ENCODE assay signal across 8 cellular contexts in genomic region chr21:33543505-33544129, GRCh38. TPM values are rescaled to one million over a fixed set of nuclear protein-coding genes. Genes with fewer than 3 reads are reported as not detected.
DNase-seq lines count a peak whose midpoint lies in the region; ATAC-seq and TF ChIP-seq lines count a peak whose summit lies in the region.

No MANE protein-coding gene starts in this region.

- H3K9me3 ChIP-seq in neutrophil (no peaks in the 10 kb centered on the region), upper lobe of left lung (no peaks in the 10 kb centered on the region)

- TF ChIP-seq CTCF in GM12875 (IDR thresholded peaks at IDR 0.05; ENCODE audit: borderline replicate concordance, insufficient read depth, low read depth, low read length) (no peak), fibroblast of the aortic adventitia (IDR thresholded peaks at IDR 0.05; ENCODE audit: insufficient read depth, low read length) (no peak), neutrophil (IDR thresholded peaks at IDR 0.05) (no peak), upper lobe of left lung (IDR thresholded peaks at IDR 0.05) (no peak)

- peak overlapping the region; percentile 90 for H3K4me3 Mint-ChIP-seq in activated CD4-positive, alpha-beta memory T cell treated with anti-CD3 and anti-CD28 coated beads, Interleukin-2, amount 10 ng/mL, durations not matched to agents 7 days and 5 days

- peaks cover 36% of the 10 kb centered on the region for H3K4me1 Mint-ChIP-seq in activated CD4-positive, alpha-beta memory T cell treated with anti-CD3 and anti-CD28 coated beads, Interleukin-2, amount 10 ng/mL, durations not matched to agents 7 days and 5 days

- 1% methylated on average over 26 of the region's 26 CpGs for WGBS in upper lobe of left lung, 2 donors

- H3K27ac Mint-ChIP-seq in activated CD4-positive, alpha-beta memory T cell treated with anti-CD3 and anti-CD28 coated beads, Interleukin-2, amount 10 ng/mL, durations not matched to agents 7 days and 5 days = peak overlapping the region; percentile 98

- H3K36me3 ChIP-seq in neutrophil (peaks cover 24% of the 10 kb centered on the region), upper lobe of left lung (peaks cover 14 to 28% (median 19%) of the 10 kb centered on the region in 4 donors)

- peaks cover 58% of the 10 kb centered on the region for H3K36me3 Mint-ChIP-seq in activated CD4-positive, alpha-beta memory T cell treated with anti-CD3 and anti-CD28 coated beads, Interleukin-2, amount 10 ng/mL, durations not matched to agents 7 days and 5 days (ENCODE audit: low read depth)

- H3K4me3 ChIP-seq in GM12875 (ENCODE audit: low read depth, low read length) (peak overlapping the region; percentile 75), fibroblast of the aortic adventitia (ENCODE audit: low read depth, low read length) (peak overlapping the region; percentile 75), neutrophil (ENCODE audit: low read depth in 1 of 2, low read length in 1 of 2) (peak overlapping the region; percentile 90 to 98), upper lobe of left lung (peak overlapping the region; percentile 65 to 73 (median 70))

- CTCF ChIA-PET in activated CD4-positive, alpha-beta memory T cell treated with anti-CD3 and anti-CD28 coated beads, Interleukin-2, amount 10 ng/mL, durations not matched to agents 7 days and 5 days (lab: Charles Lee) = interaction anchor here (0.8 to 1.8 kb wide), 6 partner anchors 20 to 380 kb away, joined by 3 to 7 read pairs (median 4); partner anchors contain the start of genes DONSON and TMEM50B

- H3K27me3 ChIP-seq in neutrophil (no peaks in the 10 kb centered on the region), upper lobe of left lung (no peaks in the 10 kb centered on the region)

- H3K27ac ChIP-seq in neutrophil = peak overlapping the region; percentile 98
- peak overlapping the region; percentile 94 to 99 (median 99) for H3K27ac ChIP-seq in upper lobe of left lung

- peaks cover 44 to 46% of the 10 kb centered on the region in 2 experiments for H3K4me1 ChIP-seq in neutrophil (ENCODE audit: control insufficient read depth in 1 of 2, insufficient read depth in 1 of 2, low read depth in 1 of 2, low read length in 1 of 2)
- H3K4me1 ChIP-seq in upper lobe of left lung = peaks cover 32 to 45% (median 37%) of the 10 kb centered on the region in 4 donors

- TF ChIP-seq EP300 in upper lobe of left lung (IDR thresholded peaks at IDR 0.05) = no peak

- POLR2A ChIA-PET in activated CD4-positive, alpha-beta memory T cell treated with anti-CD3 and anti-CD28 coated beads, Interleukin-2, amount 10 ng/mL, durations not matched to agents 7 days and 5 days (lab: Charles Lee) = interaction anchor here (0.6 to 6.3 kb wide), 31 partner anchors 8 to 817 kb away, joined by 3 to 70 read pairs (median 5); partner anchors contain the start of genes CRYZL1, DNAJC28, DONSON and PAXBP1

- peak; percentile 38 for DNase-seq in HS-5 (ENCODE audit: low read depth)
- peak; percentile 77 for DNase-seq in activated CD4-positive, alpha-beta memory T cell treated with anti-CD3 and anti-CD28 coated beads, Interleukin-2, amount 10 ng/mL, durations not matched to agents 7 days and 5 days
- no peak for DNase-seq in fibroblast of the aortic adventitia (ENCODE audit: low read depth)
- DNase-seq in upper lobe of left lung = peak; percentile 74 to 92
- DNase-seq in AG20443 (ENCODE audit: low spot score) = no peak
- DNase-seq in effector CD4-positive, alpha-beta T cell = no peak

- no peaks in the 10 kb centered on the region for H3K9me3 Mint-ChIP-seq in activated CD4-positive, alpha-beta memory T cell treated with anti-CD3 and anti-CD28 coated beads, Interleukin-2, amount 10 ng/mL, durations not matched to agents 7 days and 5 days

- ATAC-seq in upper lobe of left lung (ENCODE audit: low FRiP score in 2 of 2) = peak; percentile 66 to 77

- H3K27me3 Mint-ChIP-seq in activated CD4-positive, alpha-beta memory T cell treated with anti-CD3 and anti-CD28 coated beads, Interleukin-2, amount 10 ng/mL, durations not matched to agents 7 days and 5 days = no peaks in the 10 kb centered on the region

- no peak for TF ChIP-seq POLR2A in upper lobe of left lung (IDR thresholded peaks at IDR 0.05)

RNA-seq across cellular contexts. Expression of gene SON, which starts 0.8 kb away (rescaled TPM):
- 100 to 1,000 TPM; 279 to 290 TPM for total RNA-seq in activated CD4-positive, alpha-beta memory T cell treated with anti-CD3 and anti-CD28 coated beads, Interleukin-2, amount 10 ng/mL, durations not matched to agents 7 days and 5 days
- total RNA-seq in fibroblast of the aortic adventitia (ENCODE audit: low replicate concordance) (138 and 178 TPM in 2 replicates), upper lobe of left lung (1,000 to 10,000 TPM in 1 of 6 donors, 100 to 1,000 TPM in 5; 236 to 1,038 (median 307) TPM)

RNA-seq across cellular contexts. Expression of gene GART, which starts 1.7 kb away (rescaled TPM):
- total RNA-seq in activated CD4-positive, alpha-beta memory T cell treated with anti-CD3 and anti-CD28 coated beads, Interleukin-2, amount 10 ng/mL, durations not matched to agents 7 days and 5 days = 100 to 1,000 TPM; 108 to 111 TPM
- total RNA-seq in fibroblast of the aortic adventitia (ENCODE audit: low replicate concordance) (75.4 and 104 TPM in 2 replicates), upper lobe of left lung (10 to 100 TPM; 55.9 to 89.8 (median 64.3) TPM)

RNA-seq across cellular contexts. Expression of gene DONSON, which starts 44.9 kb away (rescaled TPM):
- 10 to 100 TPM; 35.4 to 35.5 TPM for total RNA-seq in activated CD4-positive, alpha-beta memory T cell treated with anti-CD3 and anti-CD28 coated beads, Interleukin-2, amount 10 ng/mL, durations not matched to agents 7 days and 5 days
- 8.4 and 36.5 TPM in 2 replicates for total RNA-seq in fibroblast of the aortic adventitia (ENCODE audit: low replicate concordance)
- total RNA-seq in upper lobe of left lung = 10 to 100 TPM in 2 of 6 donors, 1 to 10 TPM in 4; 4.3 to 19.2 (median 6.3) TPM

RNA-seq across cellular contexts. Expression of gene DNAJC28, which starts 52.1 kb away (rescaled TPM):
- under 1 TPM; 0.55 to 0.60 TPM for total RNA-seq in activated CD4-positive, alpha-beta memory T cell treated with anti-CD3 and anti-CD28 coated beads, Interleukin-2, amount 10 ng/mL, durations not matched to agents 7 days and 5 days
- total RNA-seq in fibroblast of the aortic adventitia (ENCODE audit: low replicate concordance) (2.7 and 3.7 TPM in 2 replicates), upper lobe of left lung (1 to 10 TPM in 5 of 6 donors, under 1 TPM in 1; 0.55 to 3.1 (median 1.6) TPM)

Comparison
In these comparisons a context has a peak if more than half of its experiments do, and no peak if none do; other contexts are left out.
1. DNase-seq: peak in HS-5 (single experiment), activated CD4-positive, alpha-beta memory T cell treated with anti-CD3 and anti-CD28 coated beads, Interleukin-2, amount 10 ng/mL, durations not matched to agents 7 days and 5 days (single experiment) and upper lobe of left lung (2 of 2); none in fibroblast of the aortic adventitia (single experiment), AG20443 (single experiment) and effector CD4-positive, alpha-beta T cell (single experiment).
2. Peak in every context shown above with its lines, with median percentiles within 50 percentile points of each other: H3K4me3 ChIP-seq.